ENCODE assay signal across 8 cellular contexts in the genomic region with DNA sequence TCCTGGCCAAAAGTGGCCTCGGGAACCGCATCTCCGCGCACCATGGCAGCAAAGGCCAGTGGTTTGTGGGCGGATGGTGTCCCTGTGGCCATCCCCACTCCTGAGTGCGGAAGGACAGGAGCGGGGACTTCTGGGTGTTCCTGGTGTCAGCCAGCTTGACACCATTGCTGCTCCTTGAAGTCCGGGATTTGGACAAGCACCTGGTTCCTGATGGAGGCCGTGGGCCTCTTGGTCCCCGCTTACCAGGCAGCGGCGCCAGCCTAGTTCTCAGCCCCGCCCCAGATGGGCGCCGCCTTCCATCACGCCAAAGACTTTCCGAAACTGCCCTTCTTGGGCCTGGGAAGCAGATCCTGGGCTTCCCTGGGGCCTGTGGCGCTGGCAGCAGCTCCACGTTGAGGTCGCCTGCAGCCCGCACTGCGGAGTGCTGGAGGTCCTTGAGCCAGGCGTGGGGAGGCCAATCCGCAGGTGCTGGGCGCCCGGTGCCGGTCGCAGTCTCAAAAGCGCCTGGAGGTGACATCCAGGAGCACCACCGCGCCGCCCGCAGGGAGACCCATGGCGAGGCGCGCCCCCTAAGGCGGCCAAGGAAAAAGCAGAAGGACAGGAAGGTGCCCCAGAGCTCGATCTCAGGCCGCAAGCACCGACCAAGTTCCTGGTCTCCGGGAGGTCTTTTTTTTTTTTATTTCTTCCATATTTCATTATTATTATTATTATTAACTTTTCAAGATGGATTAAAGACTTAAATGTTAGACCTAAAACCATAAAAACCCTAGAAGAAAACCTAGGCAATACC. TPM values are rescaled to one million over a fixed set of nuclear protein-coding genes. Genes with fewer than 3 reads are reported as not detected.
"Had no signal": no experiment of that assay in that cellular context is flagged by ENCODE, and none has a peak within 500 bp of the region (broad histone marks: within the 10 kb centered on the region; RNA-seq: fewer than 3 reads in every experiment).

No MANE protein-coding gene starts in this region.

RNA-seq across cellular contexts. Expression of a gene that starts 59.5 kb away (rescaled TPM):
- total RNA-seq: activated CD4-positive, alpha-beta T cell treated with anti-CD3 and anti-CD28 coated beads, Interleukin-2, amount 10 ng/mL, durations not matched to agents 24 days and 14 days; activated CD8-positive, alpha-beta memory T cell treated with anti-CD3 and anti-CD28 coated beads, Interleukin-2, amount 10 ng/mL, durations not matched to agents 7 days and 5 days; activated naive CD4-positive, alpha-beta T cell treated with anti-CD3 and anti-CD28 coated beads for 36 hours; activated T-helper 17 cell treated with anti-CD3 and anti-CD28 coated beads, Interleukin-2, amount 50 U/mL, for 72 hours; Right ventricle myocardium superior; SJCRH30; T-helper 17 cell; WTC11 had no signal
